24 cellular contexts compared by ENCODE assay signal in genomic region chr5:141609044-141609443, GRCh38. TPM values are rescaled to one million over a fixed set of nuclear protein-coding genes. Genes with fewer than 3 reads are reported as not detected.
A peak's percentile ranks its signal among the peaks of the same experiment; 100 is the strongest.
DNase-seq lines count a peak whose midpoint lies in the region; ATAC-seq and TF ChIP-seq lines count a peak whose summit lies in the region.
"Had no signal": no experiment of that assay in that cellular context is flagged by ENCODE, and none has a peak within 500 bp of the region (broad histone marks: within the 10 kb centered on the region; RNA-seq: fewer than 3 reads in every experiment).

No MANE protein-coding gene starts in this region.

- H2AFZ ChIP-seq in PC-9: no peak overlapping the region

- H4K20me1 ChIP-seq in PC-9 (ENCODE audit: insufficient read depth): peaks cover 48% of the 10 kb centered on the region

- no peak for TF ChIP-seq POLR2A in body of pancreas (IDR thresholded peaks at IDR 0.05)

- H3K27ac Mint-ChIP-seq in T-helper 2 cell treated with Interferon-gamma antibody and Interleukin-4, amounts not matched to agents 5 μg/mL and 100 μg/mL, for 36 hours: no peak overlapping the region

- no peaks in the 10 kb centered on the region for H3K9me2 ChIP-seq in PC-9 (ENCODE audit: insufficient read depth)
- H3K9me2 ChIP-seq: SK-N-SH had no signal

- H3K27me3 ChIP-seq in PC-9 (ENCODE audit: insufficient read depth, low read depth) (no peaks in the 10 kb centered on the region), body of pancreas (no peaks in the 10 kb centered on the region), neutrophil (no peaks in the 10 kb centered on the region)
- H3K27me3 ChIP-seq: upper lobe of right lung had no signal

- DNase-seq in T-helper 2 cell treated with Interferon-gamma antibody and Interleukin-4, amounts not matched to agents 5 μg/mL and 100 μg/mL, for 36 hours (ENCODE audit: low spot score): no peak
- DNase-seq in T-helper 2 cell (no peak), PC-9 (no peak), body of pancreas (no peak), NCI-H524 (lab: John Stamatoyannopoulos, UW) (no peak), cerebellar cortex (ENCODE audit: low spot score) (no peak)
- DNase-seq: 8988T; activated CD8-positive, alpha-beta memory T cell treated with anti-CD3 and anti-CD28 coated beads for 24 hours; activated effector memory CD4-positive, alpha-beta T cell treated with anti-CD3 and anti-CD28 coated beads, Interleukin-2, amount 50 U/mL, for 16 hours; DMS79 treated with DMSO at 0.1 percent for 48 hours; H7; left ventricle myocardium superior; NCI-H1105 treated with DMSO at 0.1 percent for 48 hours; PC-3; SK-N-SH; stimulated activated CD4-positive, alpha-beta T cell treated with anti-CD3 and anti-CD28 coated beads, Interleukin-12 subunit alpha, Interleukin-12 subunit beta, amount 100 ng/mL, for 4 hours; stimulated activated naive B cell treated with anti-CD40 and anti-IgM and Interleukin-4, amounts not matched to agents 10 μg/mL and 1 μg/mL and 100 μg/mL, for 72 hours; upper lobe of right lung had no signal

- no peaks in the 10 kb centered on the region for H3K9me3 ChIP-seq in PC-9 (ENCODE audit: insufficient read depth, low read depth)
- no peaks in the 10 kb centered on the region for H3K9me3 ChIP-seq in body of pancreas
- no peaks in the 10 kb centered on the region for H3K9me3 ChIP-seq in neutrophil
- H3K9me3 ChIP-seq: prostate gland, SK-N-SH, upper lobe of right lung had no signal

- peaks cover 53% of the 10 kb centered on the region for H3K36me3 Mint-ChIP-seq in T-helper 2 cell treated with Interferon-gamma antibody and Interleukin-4, amounts not matched to agents 5 μg/mL and 100 μg/mL, for 36 hours (ENCODE audit: low read depth)

- POLR2A ChIA-PET in PC-9 (lab: Charles Lee; ENCODE audit: unreplicated experiment): no interaction called here

- no peak for TF ChIP-seq CTCF in PC-9 (conservative IDR thresholded peaks at IDR 0.05)
- no peak for TF ChIP-seq CTCF in body of pancreas (IDR thresholded peaks at IDR 0.05)
- no peak for TF ChIP-seq CTCF in neutrophil (IDR thresholded peaks at IDR 0.05)

- H3K4me3 Mint-ChIP-seq in T-helper 2 cell treated with Interferon-gamma antibody and Interleukin-4, amounts not matched to agents 5 μg/mL and 100 μg/mL, for 36 hours: peak overlapping the region; percentile 64
- H3K4me3 Mint-ChIP-seq: stimulated activated naive B cell treated with anti-CD40 and anti-IgM and Interleukin-4, amounts not matched to agents 10 μg/mL and 1 μg/mL and 100 μg/mL, for 72 hours had no signal

- ATAC-seq in body of pancreas (no peak), HG03442 (IDR thresholded peaks at IDR 0.05; ENCODE audit: unreplicated experiment) (no peak)
- ATAC-seq: left ventricle myocardium superior; PC-3; stimulated activated naive B cell treated with anti-CD40 and anti-IgM and Interleukin-4, amounts not matched to agents 10 μg/mL and 1 μg/mL and 100 μg/mL, for 72 hours had no signal

- no peaks in the 10 kb centered on the region for H3K9me3 Mint-ChIP-seq in T-helper 2 cell treated with Interferon-gamma antibody and Interleukin-4, amounts not matched to agents 5 μg/mL and 100 μg/mL, for 36 hours
- H3K9me3 Mint-ChIP-seq: stimulated activated naive B cell treated with anti-CD40 and anti-IgM and Interleukin-4, amounts not matched to agents 10 μg/mL and 1 μg/mL and 100 μg/mL, for 72 hours had no signal

- H3K36me3 ChIP-seq in PC-9 (ENCODE audit: low read depth) (peaks cover 4% of the 10 kb centered on the region; the same call in 1 of the 2 replicates), body of pancreas (replicated peaks in 1 of 2; ENCODE audit: insufficient read depth in 1 of 2, low read depth in 2 of 2) (no peaks in the 10 kb centered on the region), neutrophil (no peaks in the 10 kb centered on the region)
- H3K36me3 ChIP-seq: prostate gland, upper lobe of right lung had no signal

- no peak overlapping the region for H3K4me2 ChIP-seq in PC-9
- H3K4me2 ChIP-seq: KMS-11, SK-N-SH had no signal

- peaks cover 27% of the 10 kb centered on the region for H3F3A ChIP-seq in PC-9 (ENCODE audit: insufficient read depth, low read depth)

- BruUV-seq in PC-9 (replicated peaks; lab: Mats Ljungman, UMichigan): no TSS peak

- H3K27me3 Mint-ChIP-seq in T-helper 2 cell treated with Interferon-gamma antibody and Interleukin-4, amounts not matched to agents 5 μg/mL and 100 μg/mL, for 36 hours (ENCODE audit: low read depth): no peaks in the 10 kb centered on the region
- H3K27me3 Mint-ChIP-seq: stimulated activated naive B cell treated with anti-CD40 and anti-IgM and Interleukin-4, amounts not matched to agents 10 μg/mL and 1 μg/mL and 100 μg/mL, for 72 hours had no signal

- intact Hi-C loops in PC-9 (cut with micrococcal nuclease; ENCODE audit: unreplicated experiment) (no loop called here), body of pancreas (cut with DNase I) (no loop called here)

- H3K4me1 Mint-ChIP-seq in T-helper 2 cell treated with Interferon-gamma antibody and Interleukin-4, amounts not matched to agents 5 μg/mL and 100 μg/mL, for 36 hours (ENCODE audit: low read depth): peaks cover 73% of the 10 kb centered on the region

- CTCF ChIA-PET in PC-9 (lab: Charles Lee): no interaction called here

- peaks cover 15% of the 10 kb centered on the region for H3K4me1 ChIP-seq in PC-9 (replicated peaks; ENCODE audit: insufficient read depth)
- peaks cover 66% of the 10 kb centered on the region for H3K4me1 ChIP-seq in body of pancreas
- peaks cover 87 to 98% of the 10 kb centered on the region in 2 experiments for H3K4me1 ChIP-seq in neutrophil (ENCODE audit: control insufficient read depth in 1 of 2, insufficient read depth in 1 of 2, low read depth in 1 of 2, low read length in 1 of 2)
- H3K4me1 ChIP-seq: prostate gland had no signal

- peaks cover 89% of the 10 kb centered on the region for H3K79me2 ChIP-seq in PC-9 (ENCODE audit: low read depth)

- H3K27ac ChIP-seq in PC-9 (peak overlapping the region; percentile 9), body of pancreas (peak overlapping the region in 3 of 4 donors; percentile 64 to 79 (median 66)), neutrophil (peak overlapping the region; percentile 87)
- H3K27ac ChIP-seq: C4-2B, coronary artery, KMS-11, prostate gland had no signal

- H3K4me3 ChIP-seq in PC-9: no peak overlapping the region
- no peak overlapping the region for H3K4me3 ChIP-seq in body of pancreas
- peak overlapping the region in 1 of 2 experiments; percentile 29 for H3K4me3 ChIP-seq in neutrophil (ENCODE audit: low read depth in 1 of 2, low read length in 1 of 2)
- H3K4me3 ChIP-seq: coronary artery, prostate gland, upper lobe of right lung had no signal

- WGBS in body of pancreas, 2 donors: 16 to 33% methylated on average over 3 of the region's 3 CpGs

RNA-seq across cellular contexts. Expression of gene DIAPH1, which starts 9.8 kb away (rescaled TPM):
- total RNA-seq in PC-9 (2021) (148 and 157 TPM in 2 replicates), body of pancreas (10 to 100 TPM; 28.3 to 47.0 TPM)

RNA-seq across cellular contexts. Expression of gene HDAC3, which starts 27.6 kb away (rescaled TPM):
- total RNA-seq in PC-9 (2021) (76.0 and 87.0 TPM in 2 replicates), body of pancreas (10 to 100 TPM; 42.8 to 63.8 TPM)

RNA-seq across cellular contexts. Expression of gene RELL2, which starts 27.8 kb away (rescaled TPM):
- 3.3 and 5.0 TPM in 2 replicates for total RNA-seq in PC-9 (2021)
- total RNA-seq in body of pancreas: 1 to 10 TPM; 2.9 to 8.9 TPM

RNA-seq across cellular contexts. Expression of gene FCHSD1, which starts 42.2 kb away (rescaled TPM):
- 36.4 and 36.6 TPM in 2 replicates for total RNA-seq in PC-9 (2021)
- 10 to 100 TPM; 34.8 to 40.9 TPM for total RNA-seq in body of pancreas

Comparison
In these comparisons a context has a peak if more than half of its experiments do, and no peak if none do; other contexts are left out.
1. H3K27ac ChIP-seq: peak in every context shown above with its lines; median percentile 87 in neutrophil; 66 in body of pancreas; 9 in PC-9.